ENCODE assay signal across 1 cellular context in genomic region chr9:132160802-132161742, GRCh38.
A peak's percentile ranks its signal among the peaks of the same experiment; 100 is the strongest.
TF ChIP-seq lines count a peak whose summit lies in the region.

No MANE protein-coding gene starts in this region.

TF ChIP-seq in H1, 55 proteins besides CTCF, POLR2A, EP300 and RAD21 (continued from another document):
- TF ChIP-seq SIN3A (conservative IDR thresholded peaks at IDR 0.05 in 1 of 2, IDR thresholded peaks at IDR 0.05 in 1 of 2; ENCODE audit: low read depth in 1 of 2, low read length in 2 of 2) (0 out of 4 replicates have a peak, but pooled peaks of 1 of the 2 experiments have one; percentile 41), KDM5A (IDR thresholded peaks at IDR 0.05; ENCODE audit: low read length) (no peak)
TF ChIP-seq in H1: peak in this region for 6.
